ENCODE assay signal across 32 cellular contexts in the genomic region with DNA sequence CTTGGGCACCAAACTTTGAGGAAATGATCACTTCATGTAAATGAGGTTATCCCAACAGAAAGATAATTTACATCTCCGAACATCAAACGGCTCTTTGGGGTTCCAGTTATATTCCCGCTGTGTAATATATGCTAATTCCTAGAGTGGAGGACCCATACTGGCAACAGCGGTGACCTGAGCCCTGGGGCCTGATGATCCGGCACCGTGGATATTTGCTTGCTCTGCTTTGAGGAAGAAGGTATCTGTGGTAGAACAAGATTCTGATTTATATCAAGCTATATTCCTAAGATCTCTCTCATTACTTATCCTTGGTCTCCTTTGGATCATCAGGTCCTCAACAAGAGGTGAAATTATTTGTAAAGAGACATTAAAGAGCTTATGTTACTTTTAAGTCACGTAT.
"Had no signal": no experiment of that assay in that cellular context is flagged by ENCODE, and none has a peak within 500 bp of the region (broad histone marks: within the 10 kb centered on the region; RNA-seq: fewer than 3 reads in every experiment).

No MANE protein-coding gene starts in this region.

- H3K27ac Mint-ChIP-seq: activated naive CD4-positive, alpha-beta T cell treated with anti-CD3 and anti-CD28 coated beads, Interleukin-2, amount 10 ng/mL, durations not matched to agents 7 days and 5 days; activated naive CD8-positive, alpha-beta T cell treated with anti-CD3 and anti-CD28 coated beads, Interleukin-2, amount 10 ng/mL, durations not matched to agents 7 days and 5 days; brain; immature natural killer cell; naive thymus-derived CD4-positive, alpha-beta T cell; neural progenitor cell had no signal

- H2AFZ ChIP-seq: neural progenitor cell, parathyroid adenoma had no signal

- H3K36me3 Mint-ChIP-seq: activated naive CD4-positive, alpha-beta T cell treated with anti-CD3 and anti-CD28 coated beads, Interleukin-2, amount 10 ng/mL, durations not matched to agents 7 days and 5 days; brain; immature natural killer cell; neural progenitor cell had no signal

- H3K4me2 ChIP-seq: neural progenitor cell, smooth muscle cell had no signal

- H3K27ac ChIP-seq: ascending aorta, cardiac muscle cell, colonic mucosa, dorsolateral prefrontal cortex, neural progenitor cell, parathyroid adenoma, right atrium auricular region, testis, transverse colon had no signal

- H3K36me3 ChIP-seq: ascending aorta, cardiac muscle cell, colonic mucosa, neural progenitor cell, right atrium auricular region, transverse colon had no signal

- H3K9me3 Mint-ChIP-seq: activated naive CD4-positive, alpha-beta T cell treated with anti-CD3 and anti-CD28 coated beads, Interleukin-2, amount 10 ng/mL, durations not matched to agents 7 days and 5 days; immature natural killer cell had no signal

- H3K4me1 ChIP-seq: ascending aorta, colonic mucosa, neural progenitor cell, parathyroid adenoma, right atrium auricular region, testis, transverse colon had no signal

- H3K4me1 Mint-ChIP-seq: activated naive CD4-positive, alpha-beta T cell treated with anti-CD3 and anti-CD28 coated beads, Interleukin-2, amount 10 ng/mL, durations not matched to agents 7 days and 5 days; activated naive CD8-positive, alpha-beta T cell treated with anti-CD3 and anti-CD28 coated beads, Interleukin-2, amount 10 ng/mL, durations not matched to agents 7 days and 5 days; brain; immature natural killer cell; neural progenitor cell had no signal

- ATAC-seq: naive thymus-derived CD4-positive, alpha-beta T cell had no signal

- H3K27me3 Mint-ChIP-seq: activated naive CD4-positive, alpha-beta T cell treated with anti-CD3 and anti-CD28 coated beads, Interleukin-2, amount 10 ng/mL, durations not matched to agents 7 days and 5 days; activated naive CD8-positive, alpha-beta T cell treated with anti-CD3 and anti-CD28 coated beads, Interleukin-2, amount 10 ng/mL, durations not matched to agents 7 days and 5 days; brain had no signal

- H3K79me2 ChIP-seq: parathyroid adenoma had no signal

- H3K9me3 ChIP-seq: ascending aorta, colonic mucosa, right atrium auricular region, testis, transverse colon had no signal

- H3K4me3 ChIP-seq: ascending aorta, cardiac muscle cell, colonic mucosa, dorsolateral prefrontal cortex, neural progenitor cell, right atrium auricular region, smooth muscle cell, testis, transverse colon had no signal

- H3K4me3 Mint-ChIP-seq: activated naive CD4-positive, alpha-beta T cell treated with anti-CD3 and anti-CD28 coated beads, Interleukin-2, amount 10 ng/mL, durations not matched to agents 7 days and 5 days; activated naive CD8-positive, alpha-beta T cell treated with anti-CD3 and anti-CD28 coated beads, Interleukin-2, amount 10 ng/mL, durations not matched to agents 7 days and 5 days; activated T-helper 1 cell treated with anti-CD3 and anti-CD28 coated beads, Interleukin-12 subunit alpha, Interleukin-12 subunit beta, Interleukin-2, Interleukin-4 antibody, amounts not matched to agents 30 ng/mL and 10 ng/mL and 1 ng/mL, durations not matched to agents 14 hours and 24 hours and 36 hours; brain; immature natural killer cell; naive thymus-derived CD4-positive, alpha-beta T cell; neural progenitor cell had no signal

- H3K27me3 ChIP-seq: ascending aorta, cardiac muscle cell, colonic mucosa, dorsolateral prefrontal cortex, neural progenitor cell, right atrium auricular region, testis, transverse colon had no signal

- H3K9ac ChIP-seq: neural progenitor cell, parathyroid adenoma had no signal

- DNase-seq: activated CD4-positive, alpha-beta T cell treated with anti-CD3 and anti-CD28 coated beads, Interleukin-2, amount 50 U/mL, for 1 hour; activated CD4-positive, CD25-positive, alpha-beta regulatory T cell treated with anti-CD3 and anti-CD28 coated beads, Interleukin-2, amount 50 U/mL, for 72 hours; activated gamma-delta T cell; activated naive CD4-positive, alpha-beta T cell treated with anti-CD3 and anti-CD28 coated beads, Interleukin-2, amount 10 ng/mL, durations not matched to agents 7 days and 5 days; activated naive CD8-positive, alpha-beta T cell treated with anti-CD3 and anti-CD28 coated beads, Interleukin-2, amount 10 ng/mL, durations not matched to agents 7 days and 5 days; cerebellar nuclear complex; colonic mucosa; dorsolateral prefrontal cortex; effector memory CD4-positive, alpha-beta T cell; foreskin fibroblast; head of caudate nucleus; hypothalamus; immature natural killer cell; kidney; midbrain; naive thymus-derived CD4-positive, alpha-beta T cell; occipital lobe; stimulated activated CD4-positive, alpha-beta T cell treated with anti-CD3 and anti-CD28 coated beads, Interleukin-1b, Interleukin-23, amount 100 ng/mL, for 48 hours; stimulated activated CD4-positive, alpha-beta T cell treated with anti-CD3 and anti-CD28 coated beads, Interleukin-4, amount 100 ng/mL, for 4 hours; stimulated activated CD8-positive, alpha-beta memory T cell treated with anti-CD3 and anti-CD28 coated beads, Interleukin-4, amount 100 ng/mL, for 48 hours; stimulated activated naive CD4-positive, alpha-beta T cell; T-helper 2 cell; testis; transverse colon had no signal
